Comparison of ENCODE assay signal across 16 cellular contexts in genomic region chr6:109265530-109265929, GRCh38.
A peak's percentile ranks its signal among the peaks of the same experiment; 100 is the strongest.
DNase-seq lines count a peak whose midpoint lies in the region; ATAC-seq, FAIRE-seq and TF ChIP-seq lines count a peak whose summit lies in the region.
"Had no signal": no experiment of that assay in that cellular context is flagged by ENCODE, and none has a peak within 500 bp of the region (broad histone marks: within the 10 kb centered on the region; RNA-seq: fewer than 3 reads in every experiment).

No MANE protein-coding gene starts in this region.

- CTCF ChIA-PET in K562 (lab: Yijun Ruan, JAX; ENCODE audit: low intra/inter-chr PET ratio), result no interaction called here

- H3K9ac ChIP-seq in BLaER1 (no peak overlapping the region), K562 (ENCODE audit: insufficient read depth in 1 of 2, low read depth in 2 of 2, low read length in 2 of 2) (no peak overlapping the region)
- H3K9ac ChIP-seq in BLaER1 treated with 17β-estradiol and CSF1 and Interleukin-3, amounts not matched to agents 10 nM and 100 nM, result no peak overlapping the region

- no peak for TF ChIP-seq CTCF in K562 (IDR thresholded peaks at IDR 0.05 in 2 of 3, conservative IDR thresholded peaks at IDR 0.05 in 1 of 3; ENCODE audit: insufficient read depth in 2 of 3, low read depth in 1 of 3, low read length in 3 of 3)

- intact Hi-C loops in K562 (cut with micrococcal nuclease), result no loop called here

- no peaks in the 10 kb centered on the region for H3K79me2 ChIP-seq in K562 (ENCODE audit: control insufficient read depth, insufficient read depth, low read length)

- H2AFZ ChIP-seq in K562 (ENCODE audit: low read depth, low read length), result no peak overlapping the region

- H3K36me3 ChIP-seq in BLaER1, result no peaks in the 10 kb centered on the region
- H3K36me3 ChIP-seq in BLaER1 treated with 17β-estradiol and CSF1 and Interleukin-3, amounts not matched to agents 10 nM and 100 nM, result no peaks in the 10 kb centered on the region
- no peaks in the 10 kb centered on the region for H3K36me3 ChIP-seq in K562 (ENCODE audit: control insufficient read depth, insufficient read depth, low read length)
- H3K36me3 ChIP-seq: HAP-1 had no signal

- in situ Hi-C loops in K562 (cut with MboI), result no loop called here

- H3K4me1 ChIP-seq in BLaER1, result peaks cover 28% of the 10 kb centered on the region
- peaks cover 0 to 29% (median 15%) of the 10 kb centered on the region in 10 experiments; a peak in 16 of 20 replicates for H3K4me1 ChIP-seq in BLaER1 treated with 17β-estradiol and CSF1 and Interleukin-3, amounts not matched to agents 10 nM and 100 nM
- peaks cover 0 to 9% of the 10 kb centered on the region in 2 experiments; a peak in 1 of 5 replicates for H3K4me1 ChIP-seq in K562 (replicated peaks in 1 of 2; ENCODE audit: control insufficient read depth in 2 of 2, insufficient read depth in 2 of 2, low read length in 2 of 2)
- H3K4me1 ChIP-seq: Caco-2, HAP-1 had no signal

- no peaks in the 10 kb centered on the region for H3K9me1 ChIP-seq in K562 (ENCODE audit: control insufficient read depth, insufficient read depth, low read length)

- DNase-seq in K562 (ENCODE audit: extremely low read depth in 1 of 4, low spot score in 3 of 4), result no peak
- DNase-seq in HCEC 1CT, result no peak
- no peak for DNase-seq in activated CD8-positive, alpha-beta memory T cell treated with anti-CD3 and anti-CD28 coated beads, Interleukin-2, amount 50 U/mL, for 4 hours
- DNase-seq in AG08396 (ENCODE audit: low spot score), result no peak
- DNase-seq: C1 segment of cervical spinal cord; Caco-2; CD4-positive, alpha-beta memory T cell; DMS153; DND-41; GOT3 had no signal

- H3K27me3 ChIP-seq in BLaER1, result no peaks in the 10 kb centered on the region
- no peaks in the 10 kb centered on the region for H3K27me3 ChIP-seq in BLaER1 treated with 17β-estradiol and CSF1 and Interleukin-3, amounts not matched to agents 10 nM and 100 nM
- H3K27me3 ChIP-seq in K562 (ENCODE audit: control insufficient read depth in 2 of 2, insufficient read depth in 2 of 2, low read length in 2 of 2), result no peaks in the 10 kb centered on the region

- WGBS in K562 (ENCODE audit: insufficient coverage, low coverage, missing lambda C conversion rate), result 69% methylated on average over 3 of the region's 3 CpGs

- no peak for TF ChIP-seq RAD21 in K562 (CRISPR knock-in tag; conservative IDR thresholded peaks at IDR 0.05 in 1 of 2, IDR thresholded peaks at IDR 0.05 in 1 of 2)

- peak overlapping the region; percentile 71 for H3K4me2 ChIP-seq in BLaER1
- peak overlapping the region in 6 of 11 experiments; percentile 20 to 75 (median 57); a peak in 11 of 22 replicates for H3K4me2 ChIP-seq in BLaER1 treated with 17β-estradiol and CSF1 and Interleukin-3, amounts not matched to agents 10 nM and 100 nM
- no peak overlapping the region for H3K4me2 ChIP-seq in K562 (ENCODE audit: insufficient read depth, low read length)

- no TSS peak for BruUV-seq in K562 (replicated peaks; lab: Mats Ljungman, UMichigan)

- FAIRE-seq in K562 (lab: Jason Lieb, UNC), result no peak
- FAIRE-seq: G401.6, GM12892, H54 had no signal

- no peak overlapping the region for H3K4me3 ChIP-seq in BLaER1
- no peak overlapping the region for H3K4me3 ChIP-seq in BLaER1 treated with 17β-estradiol and CSF1 and Interleukin-3, amounts not matched to agents 10 nM and 100 nM
- H3K4me3 ChIP-seq in K562, result no peak overlapping the region
- H3K4me3 ChIP-seq: HAP-1 had no signal

- no peaks in the 10 kb centered on the region for H4K20me1 ChIP-seq in BLaER1
- H4K20me1 ChIP-seq in BLaER1 treated with 17β-estradiol and CSF1 and Interleukin-3, amounts not matched to agents 10 nM and 100 nM, result no peaks in the 10 kb centered on the region
- no peaks in the 10 kb centered on the region for H4K20me1 ChIP-seq in K562 (replicated peaks; ENCODE audit: control insufficient read depth, insufficient read depth, low read length)

- peaks cover 21% of the 10 kb centered on the region for H3K9me3 ChIP-seq in BLaER1
- H3K9me3 ChIP-seq in BLaER1 treated with 17β-estradiol and CSF1 and Interleukin-3, amounts not matched to agents 10 nM and 100 nM (replicated peaks in 1 of 11), result peaks cover 25 to 43% (median 30%) of the 10 kb centered on the region in 11 experiments
- H3K9me3 ChIP-seq in K562 (replicated peaks; ENCODE audit: control insufficient read depth, insufficient read depth, low read depth, low read length), result peaks cover 2% of the 10 kb centered on the region; the same call in 1 of the 2 replicates
- H3K9me3 ChIP-seq: Caco-2, HAP-1 had no signal

- ATAC-seq in K562, result no peak

- POLR2A ChIA-PET in K562 (lab: Yijun Ruan, JAX), result no interaction called here

- TF ChIP-seq EP300 in K562 (IDR thresholded peaks at IDR 0.05; ENCODE audit: low read length), result no peak

- H3K27ac ChIP-seq in BLaER1, result no peak overlapping the region
- H3K27ac ChIP-seq in BLaER1 treated with 17β-estradiol and CSF1 and Interleukin-3, amounts not matched to agents 10 nM and 100 nM, result peak overlapping the region in 1 of 11 experiments; percentile 58; a peak in 1 of 22 replicates
- no peak overlapping the region for H3K27ac ChIP-seq in K562 (ENCODE audit: extremely low read depth, low read depth, low read length)

- TF ChIP-seq POLR2A in K562 (conservative IDR thresholded peaks at IDR 0.05), result no peak

TF ChIP-seq in K562, 482 proteins besides CTCF, POLR2A, EP300 and RAD21:
- no peak for TF ChIP-seq ZBTB17 (CRISPR knock-in tag; IDR thresholded peaks at IDR 0.05)
- peak; percentile 55; the same call in 1 of the 2 replicates for TF ChIP-seq NFIX (CRISPR knock-in tag; IDR thresholded peaks at IDR 0.05; ENCODE audit: low read depth)
- TF ChIP-seq NFIC (IDR thresholded peaks at IDR 0.05), result peak; percentile 83
- no peak for TF ChIP-seq SRSF9 (IDR thresholded peaks at IDR 0.05; ENCODE audit: borderline replicate concordance, low read depth, low read length)
- TF ChIP-seq SMARCB1 (IDR thresholded peaks at IDR 0.05; ENCODE audit: insufficient read length, low read depth), result no peak
